In genomic region chr11:1401656-1402221, GRCh38 we compare ENCODE assay signal across 8 cellular contexts. TPM values are rescaled to one million over a fixed set of nuclear protein-coding genes. Genes with fewer than 3 reads are reported as not detected.
DNase-seq lines count a peak whose midpoint lies in the region; ATAC-seq and TF ChIP-seq lines count a peak whose summit lies in the region.

No MANE protein-coding gene starts in this region.

- TF ChIP-seq CTCF in GM12865 (IDR thresholded peaks at IDR 0.05; ENCODE audit: insufficient read depth, low read depth, low read length, missing control alignments): no peak
- TF ChIP-seq CTCF in foreskin fibroblast (IDR thresholded peaks at IDR 0.05; ENCODE audit: low read depth, low read length): no peak
- no peak for TF ChIP-seq CTCF in osteocyte (IDR thresholded peaks at IDR 0.05)

- ATAC-seq in GM18519 (IDR thresholded peaks at IDR 0.05; ENCODE audit: low FRiP score, unreplicated experiment): no peak

- H3K4me3 ChIP-seq in GM12865 (ENCODE audit: low read depth, low read length) (no peak overlapping the region), foreskin fibroblast (ENCODE audit: low read depth in 1 of 2, low read length in 2 of 2) (no peak overlapping the region)

- no peak overlapping the region for H3K4me3 Mint-ChIP-seq in osteocyte (ENCODE audit: unreplicated experiment)
- no peak overlapping the region for H3K4me3 Mint-ChIP-seq in T-helper 2 cell treated with Interferon-gamma antibody and Interleukin-4, amounts not matched to agents 5 μg/mL and 100 μg/mL, for 36 hours

- H3K9me3 Mint-ChIP-seq in osteocyte (ENCODE audit: unreplicated experiment): no peaks in the 10 kb centered on the region
- H3K9me3 Mint-ChIP-seq in T-helper 2 cell treated with Interferon-gamma antibody and Interleukin-4, amounts not matched to agents 5 μg/mL and 100 μg/mL, for 36 hours: no peaks in the 10 kb centered on the region

- H3K36me3 Mint-ChIP-seq in osteocyte (ENCODE audit: unreplicated experiment): no peaks in the 10 kb centered on the region
- no peaks in the 10 kb centered on the region for H3K36me3 Mint-ChIP-seq in T-helper 2 cell treated with Interferon-gamma antibody and Interleukin-4, amounts not matched to agents 5 μg/mL and 100 μg/mL, for 36 hours (ENCODE audit: low read depth)

- H3K27ac Mint-ChIP-seq in osteocyte (ENCODE audit: unreplicated experiment): no peak overlapping the region
- no peak overlapping the region for H3K27ac Mint-ChIP-seq in T-helper 2 cell treated with Interferon-gamma antibody and Interleukin-4, amounts not matched to agents 5 μg/mL and 100 μg/mL, for 36 hours

- DNase-seq in GM12865 (ENCODE audit: low read depth): peak; percentile 28
- DNase-seq in NCI-H128 (lab: John Stamatoyannopoulos, UW; ENCODE audit: unreplicated experiment): peak; percentile 27
- peak; percentile 24 for DNase-seq in activated T-cell treated with anti-CD3 and anti-CD28 coated beads for 48 hours (ENCODE audit: low read depth)
- peak; percentile 33 to 77 for DNase-seq in foreskin fibroblast
- DNase-seq in osteocyte (ENCODE audit: extremely low spot score, unreplicated experiment): peak; percentile 93
- no peak for DNase-seq in cerebellum (ENCODE audit: low spot score)
- no peak for DNase-seq in T-helper 2 cell treated with Interferon-gamma antibody and Interleukin-4, amounts not matched to agents 5 μg/mL and 100 μg/mL, for 36 hours (ENCODE audit: low spot score)

- H3K27me3 Mint-ChIP-seq in osteocyte (ENCODE audit: unreplicated experiment): no peaks in the 10 kb centered on the region
- H3K27me3 Mint-ChIP-seq in T-helper 2 cell treated with Interferon-gamma antibody and Interleukin-4, amounts not matched to agents 5 μg/mL and 100 μg/mL, for 36 hours (ENCODE audit: low read depth): no peaks in the 10 kb centered on the region

- no peaks in the 10 kb centered on the region for H3K4me1 Mint-ChIP-seq in osteocyte (ENCODE audit: unreplicated experiment)
- no peaks in the 10 kb centered on the region for H3K4me1 Mint-ChIP-seq in T-helper 2 cell treated with Interferon-gamma antibody and Interleukin-4, amounts not matched to agents 5 μg/mL and 100 μg/mL, for 36 hours (ENCODE audit: low read depth)

RNA-seq across cellular contexts. Expression of gene BRSK2, which starts 12.0 kb away (rescaled TPM):
- 1.7 and 1.9 TPM in 2 replicates for total RNA-seq in osteocyte
- total RNA-seq in cerebellum: 38.5 TPM

Comparison
In these comparisons a context has a peak if more than half of its experiments do, and no peak if none do; other contexts are left out.
1. DNase-seq: peak in GM12865 (single experiment), NCI-H128 (single experiment), activated T-cell treated with anti-CD3 and anti-CD28 coated beads for 48 hours (single experiment), foreskin fibroblast (2 of 2) and osteocyte (single experiment); none in cerebellum (single experiment) and T-helper 2 cell treated with Interferon-gamma antibody and Interleukin-4, amounts not matched to agents 5 μg/mL and 100 μg/mL, for 36 hours (single experiment).
2. RNA of gene BRSK2, which starts 12.0 kb away (total RNA-seq): 38.5 TPM in cerebellum (single experiment); 1.7 to 1.9 TPM in osteocyte; every median in the first group is over 10 times any median in the second.